33 cellular contexts compared by ENCODE assay signal in genomic region chr1:26664802-26665201, GRCh38.
"Had no signal": no experiment of that assay in that cellular context is flagged by ENCODE, and none has a peak within 500 bp of the region (broad histone marks: within the 10 kb centered on the region; RNA-seq: fewer than 3 reads in every experiment).

No MANE protein-coding gene starts in this region.

- H3K27ac ChIP-seq: ascending aorta, body of pancreas, breast epithelium, Peyer's patch, SJSA1 had no signal

- H3K9ac ChIP-seq: SK-N-SH had no signal

- DNase-seq: activated CD4-positive, alpha-beta T cell treated with anti-CD3 and anti-CD28 coated beads, Interleukin-2, amount 10 ng/mL, durations not matched to agents 24 days and 14 days; activated CD4-positive, alpha-beta T cell treated with anti-CD3 and anti-CD28 coated beads, Interleukin-2, amount 50 U/mL, for 4 hours; activated CD8-positive, alpha-beta T cell treated with anti-CD3 and anti-CD28 coated beads for 36 hours; activated effector memory CD4-positive, alpha-beta T cell treated with anti-CD3 and anti-CD28 coated beads, Interleukin-2, amount 50 U/mL, for 16 hours; activated naive CD4-positive, alpha-beta T cell treated with Interleukin-2 at 50 U/mL for 16 hours; activated naive CD8-positive, alpha-beta T cell treated with anti-CD3 and anti-CD28 coated beads, Interleukin-2, amount 10 ng/mL, durations not matched to agents 7 days and 5 days; activated T-cell treated with anti-CD3 and anti-CD28 coated beads, Interleukin-2, amount 50 U/mL, for 24 hours; amygdala; body of pancreas; Kasumi-1; KG1; MG63; NCI-H1048; NCI-H1105 treated with DMSO at 0.1 percent for 48 hours; NCI-H1436; NCI-H1694; NCI-H2029; NCI-H345; NCI-H524 treated with DMSO at 0.1 percent for 48 hours; NCI-H748 treated with DMSO at 0.1 percent for 48 hours; NK-92 treated with Interleukin-12 subunit alpha and Interleukin-12 subunit beta, amount 100 ng/mL, for 24 hours; PC-3; Peyer's patch; RPMI8226; SHP77 treated with DMSO at 0.1 percent for 48 hours; SK-N-SH had no signal

- H3K36me3 ChIP-seq: ascending aorta, breast epithelium, MG63, Peyer's patch, SJSA1 had no signal

- H3K9me3 ChIP-seq: ascending aorta, body of pancreas, breast epithelium, MG63, Peyer's patch, SJSA1, SK-N-SH had no signal

- H3K27ac Mint-ChIP-seq: activated CD4-positive, alpha-beta T cell treated with anti-CD3 and anti-CD28 coated beads, Interleukin-2, amount 10 ng/mL, durations not matched to agents 24 days and 14 days; activated CD8-positive, alpha-beta T cell treated with anti-CD3 and anti-CD28 coated beads for 36 hours; activated naive CD4-positive, alpha-beta T cell treated with anti-CD3 and anti-CD28 coated beads, Interleukin-2, amount 50 U/mL, for 24 hours; activated naive CD8-positive, alpha-beta T cell treated with anti-CD3 and anti-CD28 coated beads, Interleukin-2, amount 10 ng/mL, durations not matched to agents 7 days and 5 days; activated T-cell treated with anti-CD3 and anti-CD28 coated beads, Interleukin-2, amount 50 U/mL, for 24 hours; activated T-helper 1 cell treated with anti-CD3 and anti-CD28 coated beads, Interleukin-12 subunit alpha, Interleukin-12 subunit beta, Interleukin-2, Interleukin-4 antibody, amounts not matched to agents 30 ng/mL and 10 ng/mL and 1 ng/mL, durations not matched to agents 14 hours and 24 hours and 36 hours; T-helper 1 cell treated with Interleukin-12 subunit alpha and Interleukin-12 subunit beta and Interleukin-4 antibody, amounts not matched to agents 30 μg/mL and 1 μg/mL, for 36 hours; T-helper 2 cell treated with Interferon-gamma antibody and Interleukin-4, amounts not matched to agents 5 μg/mL and 100 μg/mL, for 36 hours had no signal

- H3K4me3 Mint-ChIP-seq: activated CD4-positive, alpha-beta T cell treated with anti-CD3 and anti-CD28 coated beads, Interleukin-2, amount 10 ng/mL, durations not matched to agents 24 days and 14 days; activated CD8-positive, alpha-beta T cell treated with anti-CD3 and anti-CD28 coated beads for 36 hours; activated naive CD4-positive, alpha-beta T cell treated with anti-CD3 and anti-CD28 coated beads, Interleukin-2, amount 50 U/mL, for 24 hours; activated naive CD8-positive, alpha-beta T cell treated with anti-CD3 and anti-CD28 coated beads, Interleukin-2, amount 10 ng/mL, durations not matched to agents 7 days and 5 days; activated T-cell treated with anti-CD3 and anti-CD28 coated beads, Interleukin-2, amount 50 U/mL, for 24 hours; activated T-helper 1 cell treated with anti-CD3 and anti-CD28 coated beads, Interleukin-12 subunit alpha, Interleukin-12 subunit beta, Interleukin-2, Interleukin-4 antibody, amounts not matched to agents 30 ng/mL and 10 ng/mL and 1 ng/mL, durations not matched to agents 14 hours and 24 hours and 36 hours; T-helper 1 cell treated with Interleukin-12 subunit alpha and Interleukin-12 subunit beta and Interleukin-4 antibody, amounts not matched to agents 30 μg/mL and 1 μg/mL, for 36 hours; T-helper 2 cell treated with Interferon-gamma antibody and Interleukin-4, amounts not matched to agents 5 μg/mL and 100 μg/mL, for 36 hours had no signal

- H3K4me1 ChIP-seq: ascending aorta, body of pancreas, breast epithelium, Peyer's patch, SJSA1 had no signal

- H3K9me3 Mint-ChIP-seq: activated CD4-positive, alpha-beta T cell treated with anti-CD3 and anti-CD28 coated beads, Interleukin-2, amount 10 ng/mL, durations not matched to agents 24 days and 14 days; activated CD8-positive, alpha-beta T cell treated with anti-CD3 and anti-CD28 coated beads for 36 hours; activated naive CD4-positive, alpha-beta T cell treated with anti-CD3 and anti-CD28 coated beads, Interleukin-2, amount 50 U/mL, for 24 hours; activated naive CD8-positive, alpha-beta T cell treated with anti-CD3 and anti-CD28 coated beads, Interleukin-2, amount 10 ng/mL, durations not matched to agents 7 days and 5 days; activated T-cell treated with anti-CD3 and anti-CD28 coated beads, Interleukin-2, amount 50 U/mL, for 24 hours; activated T-helper 1 cell treated with anti-CD3 and anti-CD28 coated beads, Interleukin-12 subunit alpha, Interleukin-12 subunit beta, Interleukin-2, Interleukin-4 antibody, amounts not matched to agents 30 ng/mL and 10 ng/mL and 1 ng/mL, durations not matched to agents 14 hours and 24 hours and 36 hours; T-helper 1 cell treated with Interleukin-12 subunit alpha and Interleukin-12 subunit beta and Interleukin-4 antibody, amounts not matched to agents 30 μg/mL and 1 μg/mL, for 36 hours; T-helper 2 cell treated with Interferon-gamma antibody and Interleukin-4, amounts not matched to agents 5 μg/mL and 100 μg/mL, for 36 hours had no signal

- H3K4me3 ChIP-seq: ascending aorta, body of pancreas, breast epithelium, MG63, Peyer's patch, SJSA1 had no signal

- H3K27me3 ChIP-seq: ascending aorta, body of pancreas, breast epithelium, MG63, Peyer's patch, SJSA1 had no signal

- ATAC-seq: activated CD8-positive, alpha-beta T cell treated with anti-CD3 and anti-CD28 coated beads for 36 hours; body of pancreas; PC-3 had no signal

- H3K4me2 ChIP-seq: SK-N-SH had no signal

- H3K36me3 Mint-ChIP-seq: activated naive CD4-positive, alpha-beta T cell treated with anti-CD3 and anti-CD28 coated beads, Interleukin-2, amount 50 U/mL, for 24 hours; activated naive CD8-positive, alpha-beta T cell treated with anti-CD3 and anti-CD28 coated beads, Interleukin-2, amount 10 ng/mL, durations not matched to agents 7 days and 5 days had no signal

- H3K27me3 Mint-ChIP-seq: activated CD8-positive, alpha-beta T cell treated with anti-CD3 and anti-CD28 coated beads for 36 hours; activated naive CD4-positive, alpha-beta T cell treated with anti-CD3 and anti-CD28 coated beads, Interleukin-2, amount 50 U/mL, for 24 hours; activated T-cell treated with anti-CD3 and anti-CD28 coated beads, Interleukin-2, amount 50 U/mL, for 24 hours had no signal

- H3K4me1 Mint-ChIP-seq: activated naive CD4-positive, alpha-beta T cell treated with anti-CD3 and anti-CD28 coated beads, Interleukin-2, amount 50 U/mL, for 24 hours; activated naive CD8-positive, alpha-beta T cell treated with anti-CD3 and anti-CD28 coated beads, Interleukin-2, amount 10 ng/mL, durations not matched to agents 7 days and 5 days had no signal
